8 cellular contexts compared by ENCODE assay signal in genomic region chr1:28642847-28643635, GRCh38. TPM values are rescaled to one million over a fixed set of nuclear protein-coding genes. Genes with fewer than 3 reads are reported as not detected.
DNase-seq lines count a peak whose midpoint lies in the region; ATAC-seq and TF ChIP-seq lines count a peak whose summit lies in the region.

A gene with protein sequence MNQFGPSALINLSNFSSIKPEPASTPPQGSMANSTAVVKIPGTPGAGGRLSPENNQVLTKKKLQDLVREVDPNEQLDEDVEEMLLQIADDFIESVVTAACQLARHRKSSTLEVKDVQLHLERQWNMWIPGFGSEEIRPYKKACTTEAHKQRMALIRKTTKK (minus strand): TSS chr1:28643067. CDS start chr1:28622081, 20,986 bp downstream.

- WGBS in esophagus, 2 donors = 0 to 1% methylated on average over 49 of the region's 49 CpGs

- H3K4me3 ChIP-seq in Jurkat, Clone E6-1 (ENCODE audit: low read length) = peak within 1 kb of the TSS; percentile 99
- H3K4me3 ChIP-seq in PC-3 (ENCODE audit: low read length) (peak within 1 kb of the TSS; percentile 97), esophagus (ENCODE audit: low read depth in 1 of 2, low read length in 2 of 2) (peak within 1 kb of the TSS; percentile 84 to 94), muscle layer of duodenum (ENCODE audit: low read depth in 1 of 2, low read length in 2 of 2) (peak within 1 kb of the TSS; percentile 74 to 90)

- H3K4me1 ChIP-seq in PC-3 (ENCODE audit: insufficient read depth, low read length) (peaks cover 29% of the 10 kb centered on the region), esophagus (ENCODE audit: control insufficient read depth in 2 of 2, insufficient read depth in 2 of 2, low read length in 1 of 2) (peaks cover 0 to 3% of the 10 kb centered on the region in 2 donors), muscle layer of duodenum (ENCODE audit: control insufficient read depth in 1 of 2, insufficient read depth in 2 of 2, low read length in 2 of 2) (peaks cover 14 to 33% of the 10 kb centered on the region in 2 donors)

- DNase-seq in DMS53 (lab: John Stamatoyannopoulos, UW) (peak; percentile 98), PC-3 (peak; percentile 98)
- peak; percentile 95 for DNase-seq in Jurkat, Clone E6-1 (ENCODE audit: low read depth, low spot score)
- DNase-seq in activated T-cell treated with anti-CD3 and anti-CD28 coated beads, Interleukin-2, amount 50 U/mL, for 1 hour = peak; percentile 94
- peak; percentile 83 to 88 for DNase-seq in stimulated activated CD8-positive, alpha-beta memory T cell treated with anti-CD3 and anti-CD28 coated beads, Interleukin-7, amount 100 ng/mL, for 4 hours (ENCODE audit: low read depth in 2 of 2)

- peaks cover 35% of the 10 kb centered on the region for H3K79me2 ChIP-seq in PC-3 (ENCODE audit: low read length)

- CTCF ChIA-PET in PC-3 (lab: Charles Lee) = interaction anchor here (0.6 to 1.0 kb wide), 8 partner anchors 27 to 233 kb away, joined by 3 to 22 read pairs (median 4); partner anchors contain the start of gene YTHDF2

- intact Hi-C loops in PC-3 (cut with micrococcal nuclease) = loop anchor here (1.0 kb wide), 1 partner anchor 93 kb away; the partner anchor contains the start of gene YTHDF2

- ATAC-seq in GM21576 (IDR thresholded peaks at IDR 0.05; ENCODE audit: unreplicated experiment) (peak; percentile 79), PC-3 (peak; percentile 90)

- TF ChIP-seq CTCF in PC-3 (conservative IDR thresholded peaks at IDR 0.05; ENCODE audit: low read depth, low read length) = peak; percentile 44; the same call in 1 of the 2 replicates

- H3K27me3 ChIP-seq in PC-3 (ENCODE audit: low read length) = no peaks in the 10 kb centered on the region
- no peaks in the 10 kb centered on the region for H3K27me3 ChIP-seq in esophagus (ENCODE audit: control insufficient read depth in 1 of 2, insufficient read depth in 2 of 2, low read length in 2 of 2)
- H3K27me3 ChIP-seq in muscle layer of duodenum (ENCODE audit: low read depth, low read length) = no peaks in the 10 kb centered on the region

- POLR2A ChIA-PET in PC-3 (lab: Charles Lee; ENCODE audit: unreplicated experiment) = interaction anchor here (0.5 to 1.4 kb wide), 15 partner anchors 10 to 810 kb away, joined by 3 to 42 read pairs (median 10); partner anchors contain the start of genes EPB41, GMEB1 and YTHDF2

- H2AFZ ChIP-seq in PC-3 (ENCODE audit: low read length) = peak within 1 kb of the TSS; percentile 89

- no peaks in the 10 kb centered on the region for H3F3A ChIP-seq in PC-3 (ENCODE audit: low read length, unreplicated experiment)

- peak within 1 kb of the TSS; percentile 77 for H3K27ac ChIP-seq in PC-3 (ENCODE audit: low read length)
- peak within 1 kb of the TSS; percentile 93 to 98 for H3K27ac ChIP-seq in esophagus (ENCODE audit: low read depth in 2 of 2, low read length in 1 of 2)
- H3K27ac ChIP-seq in muscle layer of duodenum (ENCODE audit: low read length) = peak within 1 kb of the TSS; percentile 87

- H3K9me2 ChIP-seq in PC-3 (replicated peaks; ENCODE audit: low read length) = no peaks in the 10 kb centered on the region

- H3K4me2 ChIP-seq in PC-3 (ENCODE audit: low read length) = peak within 1 kb of the TSS; percentile 86

- no peaks in the 10 kb centered on the region for H4K20me1 ChIP-seq in PC-3 (ENCODE audit: low read length)

- H3K9me3 ChIP-seq in PC-3 (ENCODE audit: low read length) (no peaks in the 10 kb centered on the region), esophagus (ENCODE audit: control insufficient read depth in 2 of 2, insufficient read depth in 1 of 2, low read depth in 1 of 2, low read length in 1 of 2) (no peaks in the 10 kb centered on the region), muscle layer of duodenum (ENCODE audit: control insufficient read depth in 1 of 2, low read length in 2 of 2) (no peaks in the 10 kb centered on the region)

- TSS peak; percentile 96 for BruUV-seq in PC-3 (replicated peaks; lab: Mats Ljungman, UMichigan)

- H3K36me3 ChIP-seq in PC-3 (ENCODE audit: low read depth, low read length) = no peaks in the 10 kb centered on the region
- H3K36me3 ChIP-seq in esophagus (ENCODE audit: control insufficient read depth in 2 of 2, insufficient read depth in 2 of 2, low read length in 1 of 2) = no peaks in the 10 kb centered on the region
- H3K36me3 ChIP-seq in muscle layer of duodenum (ENCODE audit: control insufficient read depth in 1 of 2, insufficient read depth in 2 of 2, low read length in 2 of 2) = no peaks in the 10 kb centered on the region

- H3K9ac ChIP-seq in PC-3 (ENCODE audit: low read length) = peak within 1 kb of the TSS; percentile 87

RNA-seq across cellular contexts. Expression of the gene that starts here (rescaled TPM):
- polyA plus RNA-seq in Jurkat, Clone E6-1 (2012; ENCODE audit: insufficient read depth, insufficient read length) = 65.4 TPM
- 33.0 and 44.1 TPM in 2 replicates for total RNA-seq in PC-3 (2014; rRNA removed)
- 10 to 100 TPM; 19.3 to 25.2 TPM for polyA plus RNA-seq in esophagus

Comparison
In these comparisons a context has a peak if more than half of its experiments do, and no peak if none do; other contexts are left out.
1. Peak in every context shown above with its lines: DNase-seq, ATAC-seq, H3K4me3 ChIP-seq and H3K27ac ChIP-seq.